20 cellular contexts compared by ENCODE assay signal in genomic region chr3:102687851-102688555, GRCh38.
"Had no signal": no experiment of that assay in that cellular context is flagged by ENCODE, and none has a peak within 500 bp of the region (broad histone marks: within the 10 kb centered on the region; RNA-seq: fewer than 3 reads in every experiment).

No MANE protein-coding gene starts in this region.

- H3K4me2 ChIP-seq: smooth muscle cell had no signal

- H3K9me3 ChIP-seq: gastroesophageal sphincter, lower lobe of right lung had no signal

- H3K9me3 Mint-ChIP-seq: activated CD4-positive, alpha-beta T cell treated with anti-CD3 and anti-CD28 coated beads, Interleukin-2, amount 10 ng/mL, durations not matched to agents 7 days and 5 days; natural killer cell; stimulated activated naive CD8-positive, alpha-beta T cell treated with anti-CD3 and anti-CD28 coated beads, Interleukin-15, amount 100 ng/mL, for 72 hours had no signal

- H3K27ac ChIP-seq: gastroesophageal sphincter, heart left ventricle, lower lobe of right lung had no signal

- H3K4me3 ChIP-seq: gastroesophageal sphincter, heart left ventricle, lower lobe of right lung, smooth muscle cell had no signal

- DNase-seq: activated CD4-positive, alpha-beta T cell treated with anti-CD3 and anti-CD28 coated beads, Interleukin-2, amount 10 ng/mL, durations not matched to agents 7 days and 5 days; activated CD4-positive, CD25-positive, alpha-beta regulatory T cell; activated CD8-positive, alpha-beta memory T cell treated with anti-CD3 and anti-CD28 coated beads for 24 hours; activated gamma-delta T cell; cerebellar nuclear complex; cortex of kidney; heart left ventricle; islet precursor cell; lower lobe of right lung; natural killer cell; nucleus accumbens; stimulated activated CD4-positive, alpha-beta T cell treated with anti-CD3 and anti-CD28 coated beads, Interleukin-4, amount 100 ng/mL, for 1 hour; stimulated activated naive CD8-positive, alpha-beta T cell treated with anti-CD3 and anti-CD28 coated beads, Interleukin-15, amount 100 ng/mL, for 72 hours; T-helper 9 cell; trophoblast cell had no signal

- H3K4me3 Mint-ChIP-seq: activated CD4-positive, alpha-beta T cell treated with anti-CD3 and anti-CD28 coated beads, Interleukin-2, amount 10 ng/mL, durations not matched to agents 7 days and 5 days; activated naive CD8-positive, alpha-beta T cell; natural killer cell; stimulated activated naive CD8-positive, alpha-beta T cell treated with anti-CD3 and anti-CD28 coated beads, Interleukin-15, amount 100 ng/mL, for 72 hours had no signal

- H3K27me3 ChIP-seq: gastroesophageal sphincter had no signal

- FAIRE-seq: bronchial epithelial cell had no signal

- H3K4me1 Mint-ChIP-seq: activated CD4-positive, alpha-beta T cell treated with anti-CD3 and anti-CD28 coated beads, Interleukin-2, amount 10 ng/mL, durations not matched to agents 7 days and 5 days; natural killer cell; stimulated activated naive CD8-positive, alpha-beta T cell treated with anti-CD3 and anti-CD28 coated beads, Interleukin-15, amount 100 ng/mL, for 72 hours had no signal

- H3K27ac Mint-ChIP-seq: activated CD4-positive, alpha-beta T cell treated with anti-CD3 and anti-CD28 coated beads, Interleukin-2, amount 10 ng/mL, durations not matched to agents 7 days and 5 days; activated naive CD8-positive, alpha-beta T cell; natural killer cell; stimulated activated naive CD8-positive, alpha-beta T cell treated with anti-CD3 and anti-CD28 coated beads, Interleukin-15, amount 100 ng/mL, for 72 hours had no signal

- H3K36me3 Mint-ChIP-seq: activated naive CD8-positive, alpha-beta T cell; natural killer cell had no signal

- ATAC-seq: gastroesophageal sphincter; heart left ventricle; lower lobe of right lung; natural killer cell; sciatic nerve; stimulated activated naive CD8-positive, alpha-beta T cell treated with anti-CD3 and anti-CD28 coated beads, Interleukin-15, amount 100 ng/mL, for 72 hours had no signal

- H3K36me3 ChIP-seq: gastroesophageal sphincter, heart left ventricle, lower lobe of right lung had no signal

- H3K4me1 ChIP-seq: gastroesophageal sphincter, lower lobe of right lung had no signal
